In genomic region chr11:66362481-66363147, GRCh38 we compare ENCODE assay signal across 17 cellular contexts. TPM values are rescaled to one million over a fixed set of nuclear protein-coding genes. Genes with fewer than 3 reads are reported as not detected.
"Had no signal": no experiment of that assay in that cellular context is flagged by ENCODE, and none has a peak within 500 bp of the region (broad histone marks: within the 10 kb centered on the region; RNA-seq: fewer than 3 reads in every experiment).

No MANE protein-coding gene starts in this region.

- H3K4me3 ChIP-seq: lung, tibial artery had no signal

- ATAC-seq: activated naive CD8-positive, alpha-beta T cell treated with anti-CD3 and anti-CD28 coated beads, Interleukin-2, amount 50 U/mL, for 24 hours; foreskin keratinocyte; stimulated activated effector memory CD8-positive, alpha-beta T cell treated with anti-CD3 and anti-CD28 coated beads, Interleukin-12 subunit alpha, Interleukin-12 subunit beta, amount 100 ng/mL, for 72 hours had no signal

- H3K9me3 ChIP-seq: neutrophil, tibial artery had no signal

- H3K27me3 Mint-ChIP-seq: activated naive CD8-positive, alpha-beta T cell treated with anti-CD3 and anti-CD28 coated beads, Interleukin-2, amount 50 U/mL, for 24 hours had no signal

- DNase-seq: activated CD4-positive, alpha-beta T cell treated with anti-CD3 and anti-CD28 coated beads for 4 hours; activated CD8-positive, alpha-beta memory T cell treated with anti-CD3 and anti-CD28 coated beads for 24 hours; activated naive CD4-positive, alpha-beta T cell treated with Interleukin-2 at 50 U/mL for 16 hours; activated naive CD8-positive, alpha-beta T cell treated with anti-CD3 and anti-CD28 coated beads, Interleukin-2, amount 50 U/mL, for 24 hours; foreskin keratinocyte; kidney; midbrain; right cardiac atrium; small intestine; T-helper 9 cell; tibial artery; WERI-Rb-1 had no signal

- H3K27ac Mint-ChIP-seq: activated naive CD8-positive, alpha-beta T cell treated with anti-CD3 and anti-CD28 coated beads, Interleukin-2, amount 50 U/mL, for 24 hours had no signal

- H3K4me1 ChIP-seq: foreskin keratinocyte, tibial artery had no signal

- FAIRE-seq: astrocyte, colon, kidney, small intestine had no signal

- H3K4me1 Mint-ChIP-seq: activated naive CD8-positive, alpha-beta T cell treated with anti-CD3 and anti-CD28 coated beads, Interleukin-2, amount 50 U/mL, for 24 hours; stimulated activated effector memory CD8-positive, alpha-beta T cell treated with anti-CD3 and anti-CD28 coated beads, Interleukin-12 subunit alpha, Interleukin-12 subunit beta, amount 100 ng/mL, for 72 hours had no signal

- H3K27me3 ChIP-seq: foreskin keratinocyte, neutrophil, tibial artery had no signal

- H3K4me3 Mint-ChIP-seq: activated naive CD8-positive, alpha-beta T cell treated with anti-CD3 and anti-CD28 coated beads, Interleukin-2, amount 50 U/mL, for 24 hours; stimulated activated effector memory CD8-positive, alpha-beta T cell treated with anti-CD3 and anti-CD28 coated beads, Interleukin-12 subunit alpha, Interleukin-12 subunit beta, amount 100 ng/mL, for 72 hours had no signal

- H3K36me3 ChIP-seq: neutrophil, tibial artery had no signal

- H3K9me3 Mint-ChIP-seq: activated naive CD8-positive, alpha-beta T cell treated with anti-CD3 and anti-CD28 coated beads, Interleukin-2, amount 50 U/mL, for 24 hours; stimulated activated effector memory CD8-positive, alpha-beta T cell treated with anti-CD3 and anti-CD28 coated beads, Interleukin-12 subunit alpha, Interleukin-12 subunit beta, amount 100 ng/mL, for 72 hours had no signal

- H3K27ac ChIP-seq: foreskin keratinocyte, neutrophil, tibial artery, WERI-Rb-1 had no signal

RNA-seq across cellular contexts. Expression of gene CD248, which starts 45.8 kb away (rescaled TPM):
- total RNA-seq: foreskin keratinocyte had no signal
